ENCODE assay signal across 35 cellular contexts in genomic region chr12:3325736-3326135, GRCh38.
"Had no signal": no experiment of that assay in that cellular context is flagged by ENCODE, and none has a peak within 500 bp of the region (broad histone marks: within the 10 kb centered on the region; RNA-seq: fewer than 3 reads in every experiment).

No MANE protein-coding gene starts in this region.

- H3K27me3 ChIP-seq: ascending aorta, cardiac muscle cell had no signal

- H3K27ac ChIP-seq: ascending aorta, cardiac muscle cell, VCaP had no signal

- H3K27ac Mint-ChIP-seq: activated CD4-positive, alpha-beta memory T cell treated with anti-CD3 and anti-CD28 coated beads for 36 hours; activated CD4-positive, alpha-beta T cell treated with anti-CD3 and anti-CD28 coated beads, Interleukin-2, amount 10 ng/mL, durations not matched to agents 24 days and 14 days; activated CD8-positive, alpha-beta memory T cell treated with anti-CD3 and anti-CD28 coated beads, Interleukin-2, amount 10 ng/mL, durations not matched to agents 7 days and 5 days; activated CD8-positive, alpha-beta T cell treated with anti-CD3 and anti-CD28 coated beads for 36 hours; activated naive CD4-positive, alpha-beta T cell treated with anti-CD3 and anti-CD28 coated beads, Interleukin-2, amount 10 ng/mL, durations not matched to agents 7 days and 5 days; activated naive CD4-positive, alpha-beta T cell treated with anti-CD3 and anti-CD28 coated beads, Interleukin-2, amount 50 U/mL, for 24 hours; activated naive CD8-positive, alpha-beta T cell; activated naive CD8-positive, alpha-beta T cell treated with anti-CD3 and anti-CD28 coated beads, Interleukin-2, amount 10 ng/mL, durations not matched to agents 7 days and 5 days; activated naive CD8-positive, alpha-beta T cell treated with anti-CD3 and anti-CD28 coated beads, Interleukin-2, amount 50 U/mL, for 24 hours; activated T-cell treated with anti-CD3 and anti-CD28 coated beads, Interleukin-2, amount 50 U/mL, for 24 hours; activated T-helper 2 cell treated with anti-CD3 and anti-CD28 coated beads, Interferon-gamma antibody, Interleukin-2, Interleukin-4, amounts not matched to agents 10 μg/mL and 5 μg/mL and 100 μg/mL, durations not matched to agents 14 hours and 24 hours and 36 hours; brain; T-helper 1 cell treated with Interleukin-12 subunit alpha and Interleukin-12 subunit beta and Interleukin-4 antibody, amounts not matched to agents 30 μg/mL and 1 μg/mL, for 36 hours; T-helper 2 cell treated with Interferon-gamma antibody and Interleukin-4, amounts not matched to agents 5 μg/mL and 100 μg/mL, for 36 hours; WTC11 had no signal

- H3K4me1 Mint-ChIP-seq: activated CD4-positive, alpha-beta T cell treated with anti-CD3 and anti-CD28 coated beads, Interleukin-2, amount 10 ng/mL, durations not matched to agents 24 days and 14 days; activated CD8-positive, alpha-beta memory T cell treated with anti-CD3 and anti-CD28 coated beads, Interleukin-2, amount 10 ng/mL, durations not matched to agents 7 days and 5 days; activated naive CD4-positive, alpha-beta T cell treated with anti-CD3 and anti-CD28 coated beads, Interleukin-2, amount 10 ng/mL, durations not matched to agents 7 days and 5 days; activated naive CD4-positive, alpha-beta T cell treated with anti-CD3 and anti-CD28 coated beads, Interleukin-2, amount 50 U/mL, for 24 hours; activated naive CD8-positive, alpha-beta T cell treated with anti-CD3 and anti-CD28 coated beads, Interleukin-2, amount 10 ng/mL, durations not matched to agents 7 days and 5 days; activated naive CD8-positive, alpha-beta T cell treated with anti-CD3 and anti-CD28 coated beads, Interleukin-2, amount 50 U/mL, for 24 hours; central memory CD8-positive, alpha-beta T cell had no signal

- H3K4me3 ChIP-seq: ascending aorta, cardiac muscle cell had no signal

- DNase-seq: activated CD4-positive, alpha-beta memory T cell treated with anti-CD3 and anti-CD28 coated beads for 36 hours; activated CD4-positive, alpha-beta T cell treated with anti-CD3 and anti-CD28 coated beads for 1 hour; activated CD4-positive, alpha-beta T cell treated with anti-CD3 and anti-CD28 coated beads for 4 hours; activated CD4-positive, alpha-beta T cell treated with anti-CD3 and anti-CD28 coated beads, Interleukin-2, amount 10 ng/mL, durations not matched to agents 24 days and 14 days; activated CD4-positive, alpha-beta T cell treated with anti-CD3 and anti-CD28 coated beads, Interleukin-2, amount 50 U/mL, for 1 hour; activated CD4-positive, alpha-beta T cell treated with anti-CD3 and anti-CD28 coated beads, Interleukin-2, amount 50 U/mL, for 4 hours; activated CD4-positive, CD25-positive, alpha-beta regulatory T cell; activated CD8-positive, alpha-beta memory T cell treated with anti-CD3 and anti-CD28 coated beads, Interleukin-2, amount 10 ng/mL, durations not matched to agents 7 days and 5 days; activated CD8-positive, alpha-beta memory T cell treated with anti-CD3 and anti-CD28 coated beads, Interleukin-2, amount 50 U/mL, for 48 hours; activated CD8-positive, alpha-beta T cell treated with anti-CD3 and anti-CD28 coated beads for 36 hours; activated effector memory CD4-positive, alpha-beta T cell treated with Interleukin-2 at 50 U/mL for 16 hours; activated gamma-delta T cell; activated naive CD4-positive, alpha-beta T cell treated with anti-CD3 and anti-CD28 coated beads, Interleukin-2, amount 10 ng/mL, durations not matched to agents 7 days and 5 days; activated naive CD4-positive, alpha-beta T cell treated with Interleukin-2 at 50 U/mL for 16 hours; activated naive CD8-positive, alpha-beta T cell treated with anti-CD3 and anti-CD28 coated beads, Interleukin-2, amount 10 ng/mL, durations not matched to agents 7 days and 5 days; activated naive CD8-positive, alpha-beta T cell treated with anti-CD3 and anti-CD28 coated beads, Interleukin-2, amount 50 U/mL, for 24 hours; activated T-cell treated with anti-CD3 and anti-CD28 coated beads, Interleukin-2, amount 50 U/mL, for 24 hours; activated T-cell treated with anti-CD3 and anti-CD28 coated beads, Interleukin-2, amount 50 U/mL, for 48 hours; amygdala; anterior cingulate cortex; T-helper 1 cell; T-helper 2 cell; T-helper 9 cell had no signal

- H3K4me1 ChIP-seq: ascending aorta had no signal

- H3K27me3 Mint-ChIP-seq: activated CD4-positive, alpha-beta memory T cell treated with anti-CD3 and anti-CD28 coated beads for 36 hours; activated CD4-positive, alpha-beta T cell treated with anti-CD3 and anti-CD28 coated beads, Interleukin-2, amount 10 ng/mL, durations not matched to agents 24 days and 14 days; activated CD8-positive, alpha-beta T cell treated with anti-CD3 and anti-CD28 coated beads for 36 hours; activated naive CD4-positive, alpha-beta T cell treated with anti-CD3 and anti-CD28 coated beads, Interleukin-2, amount 50 U/mL, for 24 hours; activated T-cell treated with anti-CD3 and anti-CD28 coated beads, Interleukin-2, amount 50 U/mL, for 24 hours had no signal

- H3K9me3 ChIP-seq: ascending aorta had no signal

- H3K36me3 ChIP-seq: ascending aorta, cardiac muscle cell had no signal

- ATAC-seq: activated CD4-positive, CD25-positive, alpha-beta regulatory T cell treated with anti-CD3 and anti-CD28 coated beads, Interleukin-2, amount 50 U/mL, for 24 hours; activated CD8-positive, alpha-beta memory T cell treated with anti-CD3 and anti-CD28 coated beads, Interleukin-2, amount 10 ng/mL, durations not matched to agents 7 days and 5 days; activated CD8-positive, alpha-beta T cell treated with anti-CD3 and anti-CD28 coated beads for 36 hours; activated naive CD8-positive, alpha-beta T cell treated with anti-CD3 and anti-CD28 coated beads, Interleukin-2, amount 50 U/mL, for 24 hours had no signal

- H3K9me3 Mint-ChIP-seq: activated CD4-positive, alpha-beta memory T cell treated with anti-CD3 and anti-CD28 coated beads for 36 hours; activated CD4-positive, alpha-beta T cell treated with anti-CD3 and anti-CD28 coated beads, Interleukin-2, amount 10 ng/mL, durations not matched to agents 24 days and 14 days; activated CD8-positive, alpha-beta T cell treated with anti-CD3 and anti-CD28 coated beads for 36 hours; activated naive CD4-positive, alpha-beta T cell treated with anti-CD3 and anti-CD28 coated beads, Interleukin-2, amount 10 ng/mL, durations not matched to agents 7 days and 5 days; activated naive CD4-positive, alpha-beta T cell treated with anti-CD3 and anti-CD28 coated beads, Interleukin-2, amount 50 U/mL, for 24 hours; activated naive CD8-positive, alpha-beta T cell treated with anti-CD3 and anti-CD28 coated beads, Interleukin-2, amount 10 ng/mL, durations not matched to agents 7 days and 5 days; activated naive CD8-positive, alpha-beta T cell treated with anti-CD3 and anti-CD28 coated beads, Interleukin-2, amount 50 U/mL, for 24 hours; activated T-cell treated with anti-CD3 and anti-CD28 coated beads, Interleukin-2, amount 50 U/mL, for 24 hours; activated T-helper 2 cell treated with anti-CD3 and anti-CD28 coated beads, Interferon-gamma antibody, Interleukin-2, Interleukin-4, amounts not matched to agents 10 μg/mL and 5 μg/mL and 100 μg/mL, durations not matched to agents 14 hours and 24 hours and 36 hours; central memory CD8-positive, alpha-beta T cell; T-helper 1 cell treated with Interleukin-12 subunit alpha and Interleukin-12 subunit beta and Interleukin-4 antibody, amounts not matched to agents 30 μg/mL and 1 μg/mL, for 36 hours; T-helper 2 cell treated with Interferon-gamma antibody and Interleukin-4, amounts not matched to agents 5 μg/mL and 100 μg/mL, for 36 hours; WTC11 had no signal

- H3K36me3 Mint-ChIP-seq: activated CD4-positive, alpha-beta memory T cell treated with anti-CD3 and anti-CD28 coated beads for 36 hours; activated CD8-positive, alpha-beta memory T cell treated with anti-CD3 and anti-CD28 coated beads, Interleukin-2, amount 10 ng/mL, durations not matched to agents 7 days and 5 days; activated naive CD4-positive, alpha-beta T cell treated with anti-CD3 and anti-CD28 coated beads, Interleukin-2, amount 10 ng/mL, durations not matched to agents 7 days and 5 days; activated naive CD4-positive, alpha-beta T cell treated with anti-CD3 and anti-CD28 coated beads, Interleukin-2, amount 50 U/mL, for 24 hours; activated naive CD8-positive, alpha-beta T cell; activated naive CD8-positive, alpha-beta T cell treated with anti-CD3 and anti-CD28 coated beads, Interleukin-2, amount 10 ng/mL, durations not matched to agents 7 days and 5 days; brain; WTC11 had no signal

- H3K4me3 Mint-ChIP-seq: activated CD4-positive, alpha-beta memory T cell treated with anti-CD3 and anti-CD28 coated beads for 36 hours; activated CD4-positive, alpha-beta T cell treated with anti-CD3 and anti-CD28 coated beads, Interleukin-2, amount 10 ng/mL, durations not matched to agents 24 days and 14 days; activated CD8-positive, alpha-beta memory T cell treated with anti-CD3 and anti-CD28 coated beads, Interleukin-2, amount 10 ng/mL, durations not matched to agents 7 days and 5 days; activated CD8-positive, alpha-beta T cell treated with anti-CD3 and anti-CD28 coated beads for 36 hours; activated naive CD4-positive, alpha-beta T cell treated with anti-CD3 and anti-CD28 coated beads, Interleukin-2, amount 10 ng/mL, durations not matched to agents 7 days and 5 days; activated naive CD4-positive, alpha-beta T cell treated with anti-CD3 and anti-CD28 coated beads, Interleukin-2, amount 50 U/mL, for 24 hours; activated naive CD8-positive, alpha-beta T cell; activated naive CD8-positive, alpha-beta T cell treated with anti-CD3 and anti-CD28 coated beads, Interleukin-2, amount 10 ng/mL, durations not matched to agents 7 days and 5 days; activated naive CD8-positive, alpha-beta T cell treated with anti-CD3 and anti-CD28 coated beads, Interleukin-2, amount 50 U/mL, for 24 hours; activated T-cell treated with anti-CD3 and anti-CD28 coated beads, Interleukin-2, amount 50 U/mL, for 24 hours; brain; central memory CD8-positive, alpha-beta T cell; T-helper 1 cell treated with Interleukin-12 subunit alpha and Interleukin-12 subunit beta and Interleukin-4 antibody, amounts not matched to agents 30 μg/mL and 1 μg/mL, for 36 hours; T-helper 2 cell treated with Interferon-gamma antibody and Interleukin-4, amounts not matched to agents 5 μg/mL and 100 μg/mL, for 36 hours; WTC11 had no signal
